1 cellular context compared by ENCODE assay signal in the genomic region with DNA sequence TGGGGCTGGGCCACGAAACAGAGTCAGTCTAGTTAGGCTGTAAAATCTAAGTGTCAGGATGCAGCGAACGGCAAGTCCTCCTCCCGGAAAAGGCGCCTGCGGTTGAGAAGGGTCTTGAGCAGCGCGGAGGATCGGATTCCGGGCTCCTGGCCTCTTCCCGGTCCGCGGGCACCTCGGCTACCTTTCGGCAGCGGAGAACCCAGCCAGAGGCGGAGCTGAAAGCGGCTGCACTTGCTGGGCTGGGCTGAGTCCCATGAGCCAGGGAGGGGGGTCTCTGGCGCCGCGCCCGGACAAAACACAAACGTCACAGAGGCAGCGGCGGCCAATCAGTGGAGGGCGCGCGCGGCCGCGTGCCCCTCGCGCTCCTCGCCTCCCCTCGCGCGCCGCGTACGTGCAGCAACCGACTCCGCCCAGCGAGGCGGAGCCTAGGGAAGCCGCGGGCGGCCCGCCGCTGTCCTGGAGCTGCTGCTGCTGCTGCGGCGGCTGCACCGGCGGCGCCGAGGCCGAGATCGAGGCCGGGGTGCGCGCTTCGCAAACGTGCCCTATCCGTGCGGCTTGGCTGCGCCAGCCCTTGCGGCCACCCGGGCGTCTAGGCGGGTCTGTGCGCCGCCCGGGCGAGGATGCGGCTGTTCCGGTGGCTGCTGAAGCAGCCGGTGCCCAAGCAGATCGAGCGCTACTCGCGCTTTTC.
A peak's percentile ranks its signal among the peaks of the same experiment; 100 is the strongest.
TF ChIP-seq lines count a peak whose summit lies in the region.

A gene (plus strand): TSS at position 451 of the 688 bp plus-strand sequence. CDS start 170 bp downstream, at position 621.

TF ChIP-seq in HEK293, 187 proteins besides CTCF, POLR2A, EP300 and RAD21 (continued from another document):
- TF ChIP-seq ZXDB (tag by site-specific recombination; IDR thresholded peaks at IDR 0.05) (peak; percentile 50; the same call in 1 of the 2 replicates), ZNF324 (tag by site-specific recombination; IDR thresholded peaks at IDR 0.05) (no peak), ZSCAN23 (tag by site-specific recombination; IDR thresholded peaks at IDR 0.05) (no peak), ZNF114 (tag by site-specific recombination; IDR thresholded peaks at IDR 0.05) (no peak), ZNF19 (tag by site-specific recombination; IDR thresholded peaks at IDR 0.05; ENCODE audit: low read depth) (no peak), ZNF223 (tag by site-specific recombination; IDR thresholded peaks at IDR 0.05) (no peak), ZNF747 (tag by site-specific recombination; IDR thresholded peaks at IDR 0.05) (no peak), SALL2 (tag by site-specific recombination; IDR thresholded peaks at IDR 0.05; ENCODE audit: borderline replicate concordance) (no peak), ZNF184 (tag by site-specific recombination; IDR thresholded peaks at IDR 0.05) (0 out of 2 replicates have a peak, but pooled peaks have one; percentile 26), ZSCAN30 (tag by site-specific recombination; IDR thresholded peaks at IDR 0.05) (peak; percentile 19), MEIS1 (CRISPR knock-in tag; IDR thresholded peaks at IDR 0.05; ENCODE audit: borderline replicate concordance) (no peak), MZF1 (tag by site-specific recombination; IDR thresholded peaks at IDR 0.05; ENCODE audit: borderline replicate concordance) (no peak), ZNF785 (tag by site-specific recombination; IDR thresholded peaks at IDR 0.05) (no peak), ZNF660 (tag by site-specific recombination; IDR thresholded peaks at IDR 0.05) (peak; percentile 87), ZNF768 (tag by site-specific recombination; IDR thresholded peaks at IDR 0.05) (peak; percentile 5; the same call in 1 of the 2 replicates), GLIS1 (tag by site-specific recombination; IDR thresholded peaks at IDR 0.05) (peak; percentile 60), ZNF529 (tag by site-specific recombination; IDR thresholded peaks at IDR 0.05; ENCODE audit: insufficient replicate concordance) (no peak), ZNF843 (tag by site-specific recombination; IDR thresholded peaks at IDR 0.05) (no peak; the same call in 1 of the 2 replicates), ZNF561 (tag by site-specific recombination; IDR thresholded peaks at IDR 0.05; ENCODE audit: borderline replicate concordance) (peak; percentile 64; the same call in 1 of the 2 replicates), ZNF211 (tag by site-specific recombination; IDR thresholded peaks at IDR 0.05; ENCODE audit: low read depth) (no peak), KLF10 (tag by site-specific recombination; IDR thresholded peaks at IDR 0.05) (no peak), ZNF274 (IDR thresholded peaks at IDR 0.05; ENCODE audit: low read length) (no peak), ZNF274 (tag by site-specific recombination; IDR thresholded peaks at IDR 0.05; ENCODE audit: borderline replicate concordance) (no peak), ZNF391 (tag by site-specific recombination; IDR thresholded peaks at IDR 0.05; ENCODE audit: borderline replicate concordance, low read depth) (no peak), ZEB2 (tag by site-specific recombination; IDR thresholded peaks at IDR 0.05) (peak; percentile 75; the same call in 1 of the 2 replicates), ZNF112 (tag by site-specific recombination; IDR thresholded peaks at IDR 0.05) (no peak), ZNF596 (tag by site-specific recombination; IDR thresholded peaks at IDR 0.05) (no peak), ZBTB21 (tag by site-specific recombination; IDR thresholded peaks at IDR 0.05) (peak; percentile 27; the same call in 1 of the 2 replicates), ZNF48 (tag by site-specific recombination; IDR thresholded peaks at IDR 0.05) (no peak)
- TF ChIP-seq, protein P1, sequence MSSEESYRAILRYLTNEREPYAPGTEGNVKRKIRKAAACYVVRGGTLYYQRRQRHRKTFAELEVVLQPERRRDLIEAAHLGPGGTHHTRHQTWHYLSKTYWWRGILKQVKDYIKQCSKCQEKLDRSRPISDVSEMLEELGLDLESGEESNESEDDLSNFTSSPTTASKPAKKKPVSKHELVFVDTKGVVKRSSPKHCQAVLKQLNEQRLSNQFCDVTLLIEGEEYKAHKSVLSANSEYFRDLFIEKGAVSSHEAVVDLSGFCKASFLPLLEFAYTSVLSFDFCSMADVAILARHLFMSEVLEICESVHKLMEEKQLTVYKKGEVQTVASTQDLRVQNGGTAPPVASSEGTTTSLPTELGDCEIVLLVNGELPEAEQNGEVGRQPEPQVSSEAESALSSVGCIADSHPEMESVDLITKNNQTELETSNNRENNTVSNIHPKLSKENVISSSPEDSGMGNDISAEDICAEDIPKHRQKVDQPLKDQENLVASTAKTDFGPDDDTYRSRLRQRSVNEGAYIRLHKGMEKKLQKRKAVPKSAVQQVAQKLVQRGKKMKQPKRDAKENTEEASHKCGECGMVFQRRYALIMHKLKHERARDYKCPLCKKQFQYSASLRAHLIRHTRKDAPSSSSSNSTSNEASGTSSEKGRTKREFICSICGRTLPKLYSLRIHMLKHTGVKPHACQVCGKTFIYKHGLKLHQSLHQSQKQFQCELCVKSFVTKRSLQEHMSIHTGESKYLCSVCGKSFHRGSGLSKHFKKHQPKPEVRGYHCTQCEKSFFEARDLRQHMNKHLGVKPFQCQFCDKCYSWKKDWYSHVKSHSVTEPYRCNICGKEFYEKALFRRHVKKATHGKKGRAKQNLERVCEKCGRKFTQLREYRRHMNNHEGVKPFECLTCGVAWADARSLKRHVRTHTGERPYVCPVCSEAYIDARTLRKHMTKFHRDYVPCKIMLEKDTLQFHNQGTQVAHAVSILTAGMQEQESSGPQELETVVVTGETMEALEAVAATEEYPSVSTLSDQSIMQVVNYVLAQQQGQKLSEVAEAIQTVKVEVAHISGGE (tag by site-specific recombination; conservative IDR thresholded peaks at IDR 0.05; ENCODE audit: low read depth): peak; percentile 74
- TF ChIP-seq, protein P2, sequence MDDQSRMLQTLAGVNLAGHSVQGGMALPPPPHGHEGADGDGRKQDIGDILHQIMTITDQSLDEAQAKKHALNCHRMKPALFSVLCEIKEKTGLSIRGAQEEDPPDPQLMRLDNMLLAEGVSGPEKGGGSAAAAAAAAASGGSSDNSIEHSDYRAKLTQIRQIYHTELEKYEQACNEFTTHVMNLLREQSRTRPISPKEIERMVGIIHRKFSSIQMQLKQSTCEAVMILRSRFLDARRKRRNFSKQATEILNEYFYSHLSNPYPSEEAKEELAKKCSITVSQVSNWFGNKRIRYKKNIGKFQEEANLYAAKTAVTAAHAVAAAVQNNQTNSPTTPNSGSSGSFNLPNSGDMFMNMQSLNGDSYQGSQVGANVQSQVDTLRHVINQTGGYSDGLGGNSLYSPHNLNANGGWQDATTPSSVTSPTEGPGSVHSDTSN (CRISPR knock-in tag; IDR thresholded peaks at IDR 0.05): peak; percentile 62
- TF ChIP-seq, protein P3, sequence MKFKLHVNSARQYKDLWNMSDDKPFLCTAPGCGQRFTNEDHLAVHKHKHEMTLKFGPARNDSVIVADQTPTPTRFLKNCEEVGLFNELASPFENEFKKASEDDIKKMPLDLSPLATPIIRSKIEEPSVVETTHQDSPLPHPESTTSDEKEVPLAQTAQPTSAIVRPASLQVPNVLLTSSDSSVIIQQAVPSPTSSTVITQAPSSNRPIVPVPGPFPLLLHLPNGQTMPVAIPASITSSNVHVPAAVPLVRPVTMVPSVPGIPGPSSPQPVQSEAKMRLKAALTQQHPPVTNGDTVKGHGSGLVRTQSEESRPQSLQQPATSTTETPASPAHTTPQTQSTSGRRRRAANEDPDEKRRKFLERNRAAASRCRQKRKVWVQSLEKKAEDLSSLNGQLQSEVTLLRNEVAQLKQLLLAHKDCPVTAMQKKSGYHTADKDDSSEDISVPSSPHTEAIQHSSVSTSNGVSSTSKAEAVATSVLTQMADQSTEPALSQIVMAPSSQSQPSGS (tag by site-specific recombination; IDR thresholded peaks at IDR 0.05; ENCODE audit: low read depth): no peak
- TF ChIP-seq, protein P4, sequence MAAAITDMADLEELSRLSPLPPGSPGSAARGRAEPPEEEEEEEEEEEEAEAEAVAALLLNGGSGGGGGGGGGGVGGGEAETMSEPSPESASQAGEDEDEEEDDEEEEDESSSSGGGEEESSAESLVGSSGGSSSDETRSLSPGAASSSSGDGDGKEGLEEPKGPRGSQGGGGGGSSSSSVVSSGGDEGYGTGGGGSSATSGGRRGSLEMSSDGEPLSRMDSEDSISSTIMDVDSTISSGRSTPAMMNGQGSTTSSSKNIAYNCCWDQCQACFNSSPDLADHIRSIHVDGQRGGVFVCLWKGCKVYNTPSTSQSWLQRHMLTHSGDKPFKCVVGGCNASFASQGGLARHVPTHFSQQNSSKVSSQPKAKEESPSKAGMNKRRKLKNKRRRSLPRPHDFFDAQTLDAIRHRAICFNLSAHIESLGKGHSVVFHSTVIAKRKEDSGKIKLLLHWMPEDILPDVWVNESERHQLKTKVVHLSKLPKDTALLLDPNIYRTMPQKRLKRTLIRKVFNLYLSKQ (tag by site-specific recombination; IDR thresholded peaks at IDR 0.05; ENCODE audit: borderline replicate concordance): no peak
- TF ChIP-seq, protein P5, sequence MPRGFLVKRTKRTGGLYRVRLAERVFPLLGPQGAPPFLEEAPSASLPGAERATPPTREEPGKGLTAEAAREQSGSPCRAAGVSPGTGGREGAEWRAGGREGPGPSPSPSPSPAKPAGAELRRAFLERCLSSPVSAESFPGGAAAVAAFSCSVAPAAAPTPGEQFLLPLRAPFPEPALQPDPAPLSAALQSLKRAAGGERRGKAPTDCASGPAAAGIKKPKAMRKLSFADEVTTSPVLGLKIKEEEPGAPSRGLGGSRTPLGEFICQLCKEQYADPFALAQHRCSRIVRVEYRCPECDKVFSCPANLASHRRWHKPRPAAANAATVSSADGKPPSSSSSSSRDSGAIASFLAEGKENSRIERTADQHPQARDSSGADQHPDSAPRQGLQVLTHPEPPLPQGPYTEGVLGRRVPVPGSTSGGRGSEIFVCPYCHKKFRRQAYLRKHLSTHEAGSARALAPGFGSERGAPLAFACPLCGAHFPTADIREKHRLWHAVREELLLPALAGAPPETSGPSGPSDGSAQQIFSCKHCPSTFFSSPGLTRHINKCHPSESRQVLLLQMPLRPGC (tag by site-specific recombination; IDR thresholded peaks at IDR 0.05): no peak
- TF ChIP-seq, protein P6, sequence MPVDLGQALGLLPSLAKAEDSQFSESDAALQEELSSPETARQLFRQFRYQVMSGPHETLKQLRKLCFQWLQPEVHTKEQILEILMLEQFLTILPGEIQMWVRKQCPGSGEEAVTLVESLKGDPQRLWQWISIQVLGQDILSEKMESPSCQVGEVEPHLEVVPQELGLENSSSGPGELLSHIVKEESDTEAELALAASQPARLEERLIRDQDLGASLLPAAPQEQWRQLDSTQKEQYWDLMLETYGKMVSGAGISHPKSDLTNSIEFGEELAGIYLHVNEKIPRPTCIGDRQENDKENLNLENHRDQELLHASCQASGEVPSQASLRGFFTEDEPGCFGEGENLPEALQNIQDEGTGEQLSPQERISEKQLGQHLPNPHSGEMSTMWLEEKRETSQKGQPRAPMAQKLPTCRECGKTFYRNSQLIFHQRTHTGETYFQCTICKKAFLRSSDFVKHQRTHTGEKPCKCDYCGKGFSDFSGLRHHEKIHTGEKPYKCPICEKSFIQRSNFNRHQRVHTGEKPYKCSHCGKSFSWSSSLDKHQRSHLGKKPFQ (tag by site-specific recombination; IDR thresholded peaks at IDR 0.05): no peak
